Comparison of ENCODE assay signal across 1 cellular context in the genomic region with DNA sequence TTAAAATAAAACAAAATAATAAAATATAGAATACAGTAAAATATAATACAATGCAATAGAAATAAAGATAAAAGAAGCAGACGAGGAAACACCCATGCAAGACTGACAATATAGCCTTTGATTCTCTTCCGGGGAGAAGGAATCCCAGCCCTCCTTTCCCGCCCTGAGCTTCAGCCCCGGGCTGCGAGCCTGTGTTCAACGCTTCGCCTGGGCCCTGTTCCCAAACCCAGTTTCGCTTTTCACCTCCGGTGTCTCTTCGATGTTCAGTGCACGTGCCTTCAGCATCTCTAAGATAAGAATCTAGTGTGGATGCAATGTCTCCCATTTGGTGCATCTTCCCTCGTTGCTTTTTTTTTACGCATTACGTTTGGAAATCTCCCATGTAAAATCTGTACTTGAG.
TF ChIP-seq lines count a peak whose summit lies in the region.

No MANE protein-coding gene starts in this region.

TF ChIP-seq in WTC11, 78 proteins besides CTCF, POLR2A, EP300 and RAD21 (continued from another document):
- TF ChIP-seq, protein P1, sequence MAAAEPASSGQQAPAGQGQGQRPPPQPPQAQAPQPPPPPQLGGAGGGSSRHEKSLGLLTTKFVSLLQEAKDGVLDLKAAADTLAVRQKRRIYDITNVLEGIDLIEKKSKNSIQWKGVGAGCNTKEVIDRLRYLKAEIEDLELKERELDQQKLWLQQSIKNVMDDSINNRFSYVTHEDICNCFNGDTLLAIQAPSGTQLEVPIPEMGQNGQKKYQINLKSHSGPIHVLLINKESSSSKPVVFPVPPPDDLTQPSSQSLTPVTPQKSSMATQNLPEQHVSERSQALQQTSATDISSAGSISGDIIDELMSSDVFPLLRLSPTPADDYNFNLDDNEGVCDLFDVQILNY (CRISPR knock-in tag; IDR thresholded peaks at IDR 0.05) = no peak
- TF ChIP-seq TP53 (CRISPR knock-in tag; IDR thresholded peaks at IDR 0.05) (no peak), ZNF396 (CRISPR knock-in tag; IDR thresholded peaks at IDR 0.05; ENCODE audit: borderline replicate concordance) (no peak)
